18 cellular contexts compared by ENCODE assay signal in genomic region chr2:204010611-204011560, GRCh38.
DNase-seq lines count a peak whose midpoint lies in the region; ATAC-seq, FAIRE-seq and TF ChIP-seq lines count a peak whose summit lies in the region.
"Had no signal": no experiment of that assay in that cellular context is flagged by ENCODE, and none has a peak within 500 bp of the region (broad histone marks: within the 10 kb centered on the region; RNA-seq: fewer than 3 reads in every experiment).

No MANE protein-coding gene starts in this region.

- H3K4me1 Mint-ChIP-seq in activated naive CD8-positive, alpha-beta T cell (ENCODE audit: low read depth), result peaks cover 48% of the 10 kb centered on the region
- H3K4me1 Mint-ChIP-seq in activated naive CD8-positive, alpha-beta T cell treated with anti-CD3 and anti-CD28 coated beads for 36 hours, result peaks cover 54% of the 10 kb centered on the region
- H3K4me1 Mint-ChIP-seq in osteocyte (ENCODE audit: unreplicated experiment), result peaks cover 11% of the 10 kb centered on the region
- H3K4me1 Mint-ChIP-seq: B cell, GM23338 had no signal

- FAIRE-seq in RCC 7860 (lab: Jason Lieb, UNC), result no peak
- FAIRE-seq: kidney had no signal

- no peak for TF ChIP-seq CTCF in osteocyte (IDR thresholded peaks at IDR 0.05)

- peak overlapping the region; percentile 59 for H3K27ac Mint-ChIP-seq in activated naive CD8-positive, alpha-beta T cell
- no peak overlapping the region for H3K27ac Mint-ChIP-seq in activated naive CD8-positive, alpha-beta T cell treated with anti-CD3 and anti-CD28 coated beads for 36 hours
- H3K27ac Mint-ChIP-seq in osteocyte (ENCODE audit: unreplicated experiment), result no peak overlapping the region
- H3K27ac Mint-ChIP-seq: activated naive CD8-positive, alpha-beta T cell treated with anti-CD3 and anti-CD28 coated beads, Interleukin-2, amount 10 ng/mL, durations not matched to agents 7 days and 5 days; B cell; GM23338 had no signal

- no peak overlapping the region for H3K4me3 Mint-ChIP-seq in activated naive CD8-positive, alpha-beta T cell
- H3K4me3 Mint-ChIP-seq in activated naive CD8-positive, alpha-beta T cell treated with anti-CD3 and anti-CD28 coated beads for 36 hours, result no peak overlapping the region
- no peak overlapping the region for H3K4me3 Mint-ChIP-seq in osteocyte (ENCODE audit: unreplicated experiment)
- H3K4me3 Mint-ChIP-seq: activated naive CD8-positive, alpha-beta T cell treated with anti-CD3 and anti-CD28 coated beads, Interleukin-2, amount 10 ng/mL, durations not matched to agents 7 days and 5 days; B cell; GM23338 had no signal

- no peaks in the 10 kb centered on the region for H3K27me3 Mint-ChIP-seq in activated naive CD8-positive, alpha-beta T cell
- H3K27me3 Mint-ChIP-seq in activated naive CD8-positive, alpha-beta T cell treated with anti-CD3 and anti-CD28 coated beads for 36 hours, result no peaks in the 10 kb centered on the region
- peaks cover 6% of the 10 kb centered on the region for H3K27me3 Mint-ChIP-seq in osteocyte (ENCODE audit: unreplicated experiment)
- H3K27me3 Mint-ChIP-seq: activated naive CD8-positive, alpha-beta T cell treated with anti-CD3 and anti-CD28 coated beads, Interleukin-2, amount 10 ng/mL, durations not matched to agents 7 days and 5 days had no signal

- H3K36me3 Mint-ChIP-seq in activated naive CD8-positive, alpha-beta T cell, result peaks cover 2% of the 10 kb centered on the region
- peaks cover 24% of the 10 kb centered on the region for H3K36me3 Mint-ChIP-seq in activated naive CD8-positive, alpha-beta T cell treated with anti-CD3 and anti-CD28 coated beads for 36 hours
- H3K36me3 Mint-ChIP-seq in osteocyte (ENCODE audit: unreplicated experiment), result no peaks in the 10 kb centered on the region

- ATAC-seq in GM21360 (IDR thresholded peaks at IDR 0.05; ENCODE audit: unreplicated experiment), result no peak
- no peak for ATAC-seq in HG02571 (IDR thresholded peaks at IDR 0.05; ENCODE audit: unreplicated experiment)
- ATAC-seq: GM23338 had no signal

- peaks cover 5% of the 10 kb centered on the region for H3K9me3 Mint-ChIP-seq in activated naive CD8-positive, alpha-beta T cell (ENCODE audit: low read depth)
- H3K9me3 Mint-ChIP-seq in activated naive CD8-positive, alpha-beta T cell treated with anti-CD3 and anti-CD28 coated beads for 36 hours, result peaks cover 23% of the 10 kb centered on the region
- H3K9me3 Mint-ChIP-seq in osteocyte (ENCODE audit: unreplicated experiment), result no peaks in the 10 kb centered on the region
- H3K9me3 Mint-ChIP-seq: GM23338 had no signal

- DNase-seq in activated naive CD8-positive, alpha-beta T cell treated with anti-CD3 and anti-CD28 coated beads for 36 hours, result no peak
- DNase-seq in HT1080 (ENCODE audit: low read depth) (peak; percentile 43), dermis blood vessel endothelial cell (peak; percentile 46), RCC 7860 (ENCODE audit: low spot score) (no peak), osteocyte (ENCODE audit: extremely low spot score, unreplicated experiment) (no peak)
- DNase-seq: activated naive CD8-positive, alpha-beta T cell treated with anti-CD3 and anti-CD28 coated beads, Interleukin-2, amount 10 ng/mL, durations not matched to agents 7 days and 5 days; DND-41; heart left ventricle; Karpas-422; kidney; NCI-H2029; NK-92 treated with Interleukin-12 subunit alpha and Interleukin-12 subunit beta, amount 100 ng/mL, for 24 hours; tibial artery had no signal

Comparison
In these comparisons a context has a peak if more than half of its experiments do, and no peak if none do; other contexts are left out.
1. DNase-seq: peak in HT1080 (single experiment) and dermis blood vessel endothelial cell (single experiment); none in activated naive CD8-positive, alpha-beta T cell treated with anti-CD3 and anti-CD28 coated beads for 36 hours (single experiment), RCC 7860 (single experiment) and osteocyte (single experiment).